In genomic region chr18:75218524-75218923, GRCh38 we compare ENCODE assay signal across 18 cellular contexts. TPM values are rescaled to one million over a fixed set of nuclear protein-coding genes. Genes with fewer than 3 reads are reported as not detected.
A peak's percentile ranks its signal among the peaks of the same experiment; 100 is the strongest.
DNase-seq lines count a peak whose midpoint lies in the region; ATAC-seq, FAIRE-seq and TF ChIP-seq lines count a peak whose summit lies in the region.
"Had no signal": no experiment of that assay in that cellular context is flagged by ENCODE, and none has a peak within 500 bp of the region (broad histone marks: within the 10 kb centered on the region; RNA-seq: fewer than 3 reads in every experiment).

No MANE protein-coding gene starts in this region.

- H3K36me3 Mint-ChIP-seq in natural killer cell treated with Interleukin-12 subunit alpha and Interleukin-12 subunit beta and Interleukin-15 and Interleukin-18, amount 100 ng/mL, for 72 hours: no peaks in the 10 kb centered on the region

- H3K4me1 Mint-ChIP-seq in natural killer cell treated with Interleukin-12 subunit alpha and Interleukin-12 subunit beta and Interleukin-15 and Interleukin-18, amount 100 ng/mL, for 72 hours (ENCODE audit: low read depth in 2 of 2): peaks cover 49 to 70% of the 10 kb centered on the region in 2 donors

- peak overlapping the region; percentile 43 to 95 for H3K27ac Mint-ChIP-seq in natural killer cell treated with Interleukin-12 subunit alpha and Interleukin-12 subunit beta and Interleukin-15 and Interleukin-18, amount 100 ng/mL, for 72 hours
- H3K27ac Mint-ChIP-seq: activated CD8-positive, alpha-beta memory T cell treated with anti-CD3 and anti-CD28 coated beads, Interleukin-2, amount 10 ng/mL, durations not matched to agents 7 days and 5 days; activated naive CD4-positive, alpha-beta T cell treated with anti-CD3 and anti-CD28 coated beads for 36 hours; B cell; dendritic cell treated with granulocyte-macrophage colony-stimulating factor and Interleukin-4, amounts not matched to agents 40 ng/mL and 50 ng/mL, for 4 days had no signal

- peak; percentile 51 for FAIRE-seq in endometrium (lab: Jason Lieb, UNC)

- ATAC-seq in natural killer cell treated with Interleukin-12 subunit alpha and Interleukin-12 subunit beta and Interleukin-15 and Interleukin-18, amount 100 ng/mL, for 72 hours: no peak
- ATAC-seq in SK-N-SH treated with all-trans-retinoic acid at 6 μM for 48 hours (no peak), HG03378 (IDR thresholded peaks at IDR 0.05; ENCODE audit: unreplicated experiment) (no peak)
- ATAC-seq: activated CD8-positive, alpha-beta memory T cell treated with anti-CD3 and anti-CD28 coated beads, Interleukin-2, amount 10 ng/mL, durations not matched to agents 7 days and 5 days; esophagus mucosa; T-helper 17 cell had no signal

- no peaks in the 10 kb centered on the region for H3K27me3 Mint-ChIP-seq in natural killer cell treated with Interleukin-12 subunit alpha and Interleukin-12 subunit beta and Interleukin-15 and Interleukin-18, amount 100 ng/mL, for 72 hours
- H3K27me3 Mint-ChIP-seq: activated CD8-positive, alpha-beta memory T cell treated with anti-CD3 and anti-CD28 coated beads, Interleukin-2, amount 10 ng/mL, durations not matched to agents 7 days and 5 days; B cell; dendritic cell treated with granulocyte-macrophage colony-stimulating factor and Interleukin-4, amounts not matched to agents 40 ng/mL and 50 ng/mL, for 4 days; T-helper 17 cell had no signal

- DNase-seq in ELR (ENCODE audit: low read depth) (peak; percentile 6), HT-29 (ENCODE audit: low spot score) (peak; percentile 32), HuH-7 (ENCODE audit: low spot score) (no peak)
- DNase-seq in natural killer cell treated with Interleukin-12 subunit alpha and Interleukin-12 subunit beta and Interleukin-15 and Interleukin-18, amount 100 ng/mL, for 72 hours (ENCODE audit: low spot score): no peak
- DNase-seq in activated CD8-positive, alpha-beta memory T cell treated with anti-CD3 and anti-CD28 coated beads, Interleukin-2, amount 50 U/mL, for 4 hours: no peak
- DNase-seq: activated CD4-positive, CD25-positive, alpha-beta regulatory T cell; activated CD8-positive, alpha-beta memory T cell treated with anti-CD3 and anti-CD28 coated beads, Interleukin-2, amount 10 ng/mL, durations not matched to agents 7 days and 5 days; activated naive CD4-positive, alpha-beta T cell treated with anti-CD3 and anti-CD28 coated beads for 36 hours; hippocampal formation; NCI-H1092 treated with DMSO at 0.1 percent for 48 hours; NCI-H774; T-helper 17 cell had no signal

- no peak overlapping the region for H3K4me3 Mint-ChIP-seq in natural killer cell treated with Interleukin-12 subunit alpha and Interleukin-12 subunit beta and Interleukin-15 and Interleukin-18, amount 100 ng/mL, for 72 hours
- H3K4me3 Mint-ChIP-seq: activated CD8-positive, alpha-beta memory T cell treated with anti-CD3 and anti-CD28 coated beads, Interleukin-2, amount 10 ng/mL, durations not matched to agents 7 days and 5 days; activated naive CD4-positive, alpha-beta T cell treated with anti-CD3 and anti-CD28 coated beads for 36 hours; B cell; dendritic cell treated with granulocyte-macrophage colony-stimulating factor and Interleukin-4, amounts not matched to agents 40 ng/mL and 50 ng/mL, for 4 days; T-helper 17 cell had no signal

- no peaks in the 10 kb centered on the region for H3K9me3 Mint-ChIP-seq in natural killer cell treated with Interleukin-12 subunit alpha and Interleukin-12 subunit beta and Interleukin-15 and Interleukin-18, amount 100 ng/mL, for 72 hours
- H3K9me3 Mint-ChIP-seq: activated naive CD4-positive, alpha-beta T cell treated with anti-CD3 and anti-CD28 coated beads for 36 hours; dendritic cell treated with granulocyte-macrophage colony-stimulating factor and Interleukin-4, amounts not matched to agents 40 ng/mL and 50 ng/mL, for 4 days had no signal

TF ChIP-seq in SK-N-SH treated with all-trans-retinoic acid at 6 μM for 48 hours, 23 proteins besides CTCF, POLR2A, EP300 and RAD21:
- TF ChIP-seq ZFP3 (CRISPR knock-in tag; IDR thresholded peaks at IDR 0.05) (no peak), TSHZ2 (CRISPR knock-in tag; IDR thresholded peaks at IDR 0.05) (no peak), ZC3H10 (CRISPR knock-in tag; IDR thresholded peaks at IDR 0.05) (no peak), OSR1 (CRISPR knock-in tag; IDR thresholded peaks at IDR 0.05) (no peak), BACH2 (CRISPR knock-in tag; IDR thresholded peaks at IDR 0.05; ENCODE audit: borderline replicate concordance) (no peak)

RNA-seq across cellular contexts. Expression of gene TSHZ1, which starts 7.9 kb away (rescaled TPM):
- 7.5 and 8.1 TPM in 2 replicates for total RNA-seq in HT-29 (2014; rRNA removed; shearing (Covaris generic))
- 10 to 100 TPM; 19.8 to 21.0 TPM for total RNA-seq in natural killer cell treated with Interleukin-12 subunit alpha and Interleukin-12 subunit beta and Interleukin-15 and Interleukin-18, amount 100 ng/mL, for 72 hours

RNA-seq across cellular contexts. Expression of gene PTGR3, which starts 9.6 kb away (rescaled TPM):
- 7.0 and 16.1 TPM in 2 replicates for total RNA-seq in HT-29 (2014; rRNA removed; shearing (Covaris generic))
- total RNA-seq in natural killer cell treated with Interleukin-12 subunit alpha and Interleukin-12 subunit beta and Interleukin-15 and Interleukin-18, amount 100 ng/mL, for 72 hours: 10 to 100 TPM; 20.0 to 23.0 TPM

Comparison
In these comparisons a context has a peak if more than half of its experiments do, and no peak if none do; other contexts are left out.
1. DNase-seq: peak in ELR (single experiment) and HT-29 (single experiment); none in natural killer cell treated with Interleukin-12 subunit alpha and Interleukin-12 subunit beta and Interleukin-15 and Interleukin-18, amount 100 ng/mL, for 72 hours (single experiment), activated CD8-positive, alpha-beta memory T cell treated with anti-CD3 and anti-CD28 coated beads, Interleukin-2, amount 50 U/mL, for 4 hours (single experiment) and HuH-7 (single experiment).